24 cellular contexts compared by ENCODE assay signal in genomic region chr1:247528812-247529474, GRCh38. TPM values are rescaled to one million over a fixed set of nuclear protein-coding genes. Genes with fewer than 3 reads are reported as not detected.
A peak's percentile ranks its signal among the peaks of the same experiment; 100 is the strongest.
DNase-seq lines count a peak whose midpoint lies in the region; ATAC-seq, FAIRE-seq and TF ChIP-seq lines count a peak whose summit lies in the region.
"Had no signal": no experiment of that assay in that cellular context is flagged by ENCODE, and none has a peak within 500 bp of the region (broad histone marks: within the 10 kb centered on the region; RNA-seq: fewer than 3 reads in every experiment).

No MANE protein-coding gene starts in this region.

- H4K20me1 ChIP-seq in smooth muscle cell (ENCODE audit: low read depth), result no peaks in the 10 kb centered on the region
- H4K20me1 ChIP-seq: BLaER1 had no signal

- intact Hi-C loops in psoas muscle (cut with DNase I), result no loop called here

- H3K36me3 ChIP-seq in smooth muscle cell (ENCODE audit: low read depth), result no peaks in the 10 kb centered on the region
- no peaks in the 10 kb centered on the region for H3K36me3 ChIP-seq in psoas muscle (ENCODE audit: insufficient read depth in 1 of 2, low read depth in 1 of 2)
- H3K36me3 ChIP-seq: BLaER1 had no signal

- no peaks in the 10 kb centered on the region for H3K4me1 ChIP-seq in smooth muscle cell (ENCODE audit: low read depth)
- H3K4me1 ChIP-seq in psoas muscle, result no peaks in the 10 kb centered on the region
- H3K4me1 ChIP-seq: BLaER1 had no signal

- H3K4me3 Mint-ChIP-seq in activated T-helper 17 cell treated with anti-CD3 and anti-CD28 coated beads, Interleukin-2, amount 50 U/mL, for 72 hours, result no peak overlapping the region
- H3K4me3 Mint-ChIP-seq: activated T-helper 1 cell treated with anti-CD3 and anti-CD28 coated beads, Interleukin-12 subunit alpha, Interleukin-12 subunit beta, Interleukin-2, Interleukin-4 antibody, amounts not matched to agents 30 ng/mL and 10 ng/mL and 1 ng/mL, durations not matched to agents 14 hours and 24 hours and 36 hours; brain; naive thymus-derived CD4-positive, alpha-beta T cell had no signal

- no peaks in the 10 kb centered on the region for H3K36me3 Mint-ChIP-seq in activated T-helper 17 cell treated with anti-CD3 and anti-CD28 coated beads, Interleukin-2, amount 50 U/mL, for 72 hours (ENCODE audit: low read depth)
- H3K36me3 Mint-ChIP-seq: brain; naive thymus-derived CD4-positive, alpha-beta T cell had no signal

- WGBS in smooth muscle cell (ENCODE audit: low lambda C conversion rate), result 78% methylated on average over 2 of the region's 2 CpGs
- 67 to 76% (median 71%) methylated on average over 2 of the region's 2 CpGs for WGBS in psoas muscle, 3 donors

- no peaks in the 10 kb centered on the region for H3F3A ChIP-seq in smooth muscle cell (ENCODE audit: low read depth)

- peaks cover 48% of the 10 kb centered on the region for H3K27me3 Mint-ChIP-seq in activated T-helper 17 cell treated with anti-CD3 and anti-CD28 coated beads, Interleukin-2, amount 50 U/mL, for 72 hours

- H3K79me2 ChIP-seq in smooth muscle cell (ENCODE audit: low read depth), result no peaks in the 10 kb centered on the region

- no peak overlapping the region for H2AFZ ChIP-seq in smooth muscle cell (ENCODE audit: low read depth)

- H3K27ac Mint-ChIP-seq in activated T-helper 17 cell treated with anti-CD3 and anti-CD28 coated beads, Interleukin-2, amount 50 U/mL, for 72 hours, result no peak overlapping the region
- H3K27ac Mint-ChIP-seq: activated T-helper 1 cell treated with anti-CD3 and anti-CD28 coated beads, Interleukin-12 subunit alpha, Interleukin-12 subunit beta, Interleukin-2, Interleukin-4 antibody, amounts not matched to agents 30 ng/mL and 10 ng/mL and 1 ng/mL, durations not matched to agents 14 hours and 24 hours and 36 hours; brain; naive thymus-derived CD4-positive, alpha-beta T cell had no signal

- H3K27me3 ChIP-seq in smooth muscle cell (ENCODE audit: low read depth) (no peaks in the 10 kb centered on the region), psoas muscle (ENCODE audit: insufficient read depth in 3 of 3, low read length in 2 of 3) (no peaks in the 10 kb centered on the region)
- H3K27me3 ChIP-seq: BLaER1 had no signal

- ATAC-seq in activated T-helper 17 cell treated with anti-CD3 and anti-CD28 coated beads, Interleukin-2, amount 50 U/mL, for 72 hours (replicated peaks), result peak; percentile 56
- ATAC-seq in psoas muscle, result no peak
- ATAC-seq: naive thymus-derived CD4-positive, alpha-beta T cell had no signal

- DNase-seq in activated CD4-positive, alpha-beta T cell treated with anti-CD3 and anti-CD28 coated beads for 48 hours, result peak; percentile 12
- DNase-seq in activated CD4-positive, alpha-beta T cell treated with anti-CD3 and anti-CD28 coated beads, Interleukin-2, amount 50 U/mL, for 48 hours, result no peak
- DNase-seq in HTR-8/SVneo (ENCODE audit: insufficient read length, low spot score) (peak; percentile 21), smooth muscle cell (lab: John Stamatoyannopoulos, UW; ENCODE audit: unreplicated experiment) (no peak), ecto neural progenitor cell (ENCODE audit: low spot score) (no peak), GM19240 (ENCODE audit: insufficient read length, low spot score) (no peak), psoas muscle (no peak)
- DNase-seq: activated CD4-positive, CD25-positive, alpha-beta regulatory T cell; IMR-90; naive thymus-derived CD4-positive, alpha-beta T cell; NCI-H1436; NCI-H510A; occipital lobe; retina; stimulated activated CD4-positive, alpha-beta T cell treated with anti-CD3 and anti-CD28 coated beads, Interleukin-4, amount 100 ng/mL, for 1 hour; stimulated activated naive CD4-positive, alpha-beta T cell had no signal

- H3K9me3 Mint-ChIP-seq in activated T-helper 17 cell treated with anti-CD3 and anti-CD28 coated beads, Interleukin-2, amount 50 U/mL, for 72 hours, result no peaks in the 10 kb centered on the region
- H3K9me3 Mint-ChIP-seq: activated T-helper 1 cell treated with anti-CD3 and anti-CD28 coated beads, Interleukin-12 subunit alpha, Interleukin-12 subunit beta, Interleukin-2, Interleukin-4 antibody, amounts not matched to agents 30 ng/mL and 10 ng/mL and 1 ng/mL, durations not matched to agents 14 hours and 24 hours and 36 hours; brain had no signal

- H3K9ac ChIP-seq in smooth muscle cell (ENCODE audit: low read depth), result no peak overlapping the region
- H3K9ac ChIP-seq: BLaER1 had no signal

- no peak overlapping the region for H3K4me2 ChIP-seq in smooth muscle cell
- H3K4me2 ChIP-seq: BLaER1 had no signal

- H3K4me3 ChIP-seq in smooth muscle cell, result no peak overlapping the region
- no peak overlapping the region for H3K4me3 ChIP-seq in psoas muscle
- H3K4me3 ChIP-seq: BLaER1 had no signal

- H3K9me3 ChIP-seq in smooth muscle cell (replicated peaks; ENCODE audit: low read depth), result no peaks in the 10 kb centered on the region
- H3K9me3 ChIP-seq in psoas muscle, result no peaks in the 10 kb centered on the region

- no peak for TF ChIP-seq CTCF in smooth muscle cell (IDR thresholded peaks at IDR 0.05; ENCODE audit: borderline replicate concordance, insufficient read depth, poor library complexity, severe bottlenecking)
- no peak for TF ChIP-seq CTCF in psoas muscle (IDR thresholded peaks at IDR 0.05)

- FAIRE-seq in HTR-8/SVneo (lab: Jason Lieb, UNC), result peak; percentile 26
- FAIRE-seq: colon, endometrium, H1 had no signal

- H3K27ac ChIP-seq in smooth muscle cell (ENCODE audit: low read depth), result peak overlapping the region; percentile 3
- no peak overlapping the region for H3K27ac ChIP-seq in psoas muscle
- H3K27ac ChIP-seq: BLaER1 had no signal

- H3K4me1 Mint-ChIP-seq in activated T-helper 17 cell treated with anti-CD3 and anti-CD28 coated beads, Interleukin-2, amount 50 U/mL, for 72 hours, result peaks cover 7% of the 10 kb centered on the region
- H3K4me1 Mint-ChIP-seq: brain; naive thymus-derived CD4-positive, alpha-beta T cell had no signal

RNA-seq across cellular contexts. Expression of gene OR2C3, which starts 7.3 kb away (rescaled TPM):
- not detected for total RNA-seq in activated T-helper 17 cell treated with anti-CD3 and anti-CD28 coated beads, Interleukin-2, amount 50 U/mL, for 72 hours
- total RNA-seq in smooth muscle cell, result not detected in 2 replicates
- polyA plus RNA-seq in smooth muscle cell, result not detected in 2 replicates
- total RNA-seq in psoas muscle, result not detected
- polyA plus RNA-seq in psoas muscle, result under 1 TPM in 2 of 3 donors, not detected in 1; 0.01 TPM
- total RNA-seq: activated CD8-positive, alpha-beta memory T cell treated with anti-CD3 and anti-CD28 coated beads for 36 hours; activated T-helper 1 cell treated with anti-CD3 and anti-CD28 coated beads, Interleukin-12 subunit alpha, Interleukin-12 subunit beta, Interleukin-2, Interleukin-4 antibody, amounts not matched to agents 30 ng/mL and 10 ng/mL and 1 ng/mL, durations not matched to agents 14 hours and 24 hours and 36 hours; H1; IMR-90; occipital lobe had no signal
- polyA plus RNA-seq: H1; IMR-90; naive thymus-derived CD4-positive, alpha-beta T cell had no signal

RNA-seq across cellular contexts. Expression of gene GCSAML, which starts 20.0 kb away (rescaled TPM):
- total RNA-seq in activated T-helper 17 cell treated with anti-CD3 and anti-CD28 coated beads, Interleukin-2, amount 50 U/mL, for 72 hours, result 1 to 10 TPM in 1 of 2 donors, not detected in 1; 1.1 TPM
- total RNA-seq in smooth muscle cell (not detected in 2 replicates), psoas muscle (under 1 TPM in 3 of 4 donors, not detected in 1; 0.19 to 0.36 (median 0.23) TPM)
- polyA plus RNA-seq in smooth muscle cell (not detected in 2 replicates), psoas muscle (under 1 TPM in 1 of 3 donors, not detected in 2; 0.01 TPM)
- total RNA-seq: H1, IMR-90 had no signal
- polyA plus RNA-seq: H1, IMR-90 had no signal

RNA-seq across cellular contexts. Expression of gene OR2G2, which starts 59.2 kb away (rescaled TPM):
- not detected for total RNA-seq in activated T-helper 17 cell treated with anti-CD3 and anti-CD28 coated beads, Interleukin-2, amount 50 U/mL, for 72 hours
- total RNA-seq in smooth muscle cell (not detected in 2 replicates), psoas muscle (not detected)
- polyA plus RNA-seq in smooth muscle cell (not detected in 2 replicates), psoas muscle (not detected)
- total RNA-seq: activated CD8-positive, alpha-beta memory T cell treated with anti-CD3 and anti-CD28 coated beads for 36 hours; activated T-helper 1 cell treated with anti-CD3 and anti-CD28 coated beads, Interleukin-12 subunit alpha, Interleukin-12 subunit beta, Interleukin-2, Interleukin-4 antibody, amounts not matched to agents 30 ng/mL and 10 ng/mL and 1 ng/mL, durations not matched to agents 14 hours and 24 hours and 36 hours; H1; IMR-90; naive thymus-derived CD4-positive, alpha-beta T cell; occipital lobe had no signal
- polyA plus RNA-seq: H1; IMR-90; naive thymus-derived CD4-positive, alpha-beta T cell had no signal

Comparison
In these comparisons a context has a peak if more than half of its experiments do, and no peak if none do; other contexts are left out.
1. DNase-seq: peak in activated CD4-positive, alpha-beta T cell treated with anti-CD3 and anti-CD28 coated beads for 48 hours (single experiment) and HTR-8/SVneo (single experiment); none in activated CD4-positive, alpha-beta T cell treated with anti-CD3 and anti-CD28 coated beads, Interleukin-2, amount 50 U/mL, for 48 hours (0 of 2), smooth muscle cell (single experiment), ecto neural progenitor cell (single experiment), GM19240 (single experiment) and psoas muscle (0 of 2).